In genomic region chr12:120534703-120535655, GRCh38 we compare ENCODE assay signal across 8 cellular contexts. TPM values are rescaled to one million over a fixed set of nuclear protein-coding genes. Genes with fewer than 3 reads are reported as not detected.
DNase-seq lines count a peak whose midpoint lies in the region; ATAC-seq, FAIRE-seq and TF ChIP-seq lines count a peak whose summit lies in the region.

No MANE protein-coding gene starts in this region.

- FAIRE-seq in GM12878 (lab: Jason Lieb, UNC): no peak

- H3K27me3 ChIP-seq in DND-41 (ENCODE audit: insufficient read depth, low read length, poor library complexity) (no peaks in the 10 kb centered on the region), GM12878 (replicated peaks in 1 of 2; ENCODE audit: control insufficient read depth in 2 of 2, insufficient read depth in 2 of 2, low read length in 1 of 2) (no peaks in the 10 kb centered on the region)

- WGBS in GM12878 (ENCODE audit: insufficient coverage, insufficient replicate concordance, low lambda C conversion rate, missing lambda C conversion rate): 1% methylated on average over 52 of the region's 52 CpGs

- H3K4me1 ChIP-seq in DND-41 (ENCODE audit: insufficient read depth, low read length): peaks cover 51% of the 10 kb centered on the region
- H3K4me1 ChIP-seq in GM12878 (ENCODE audit: control insufficient read depth, insufficient read depth, low read length): peaks cover 25% of the 10 kb centered on the region

- H3K9ac ChIP-seq in DND-41 (ENCODE audit: low read depth, low read length) (peak overlapping the region; percentile 80), GM12878 (ENCODE audit: control insufficient read depth, insufficient read depth, low read length) (peak overlapping the region; percentile 84)

- H3K4me3 ChIP-seq in DND-41 (ENCODE audit: low read depth in 1 of 2, low read length in 2 of 2) (peak overlapping the region; percentile 29 to 72), GM12878 (peak overlapping the region; percentile 70)
- H3K4me3 ChIP-seq in Jurkat, Clone E6-1 (ENCODE audit: low read length): peak overlapping the region; percentile 77

- TF ChIP-seq EP300 in GM12878 (IDR thresholded peaks at IDR 0.05; ENCODE audit: borderline replicate concordance in 1 of 2, control insufficient read depth in 1 of 2, low read depth in 2 of 2, low read length in 2 of 2): no peak

- peak; percentile 16; the same call in 1 of the 2 replicates for TF ChIP-seq POLR2A in GM12878 (IDR thresholded peaks at IDR 0.05; ENCODE audit: low read depth, low read length)

- POLR2A ChIA-PET in GM12878 (lab: Charles Lee): interaction anchor here (0.5 to 2.3 kb wide), 9 partner anchors 10 to 470 kb away, joined by 3 to 11 read pairs (median 5); partner anchors contain the start of genes COX6A1, POP5 and SRSF9

- TF ChIP-seq RAD21 in GM12878 (IDR thresholded peaks at IDR 0.05; ENCODE audit: insufficient read depth, low read depth, low read length): no peak

- H3K9me3 ChIP-seq in DND-41 (ENCODE audit: insufficient read depth, low read length, severe bottlenecking) (no peaks in the 10 kb centered on the region), GM12878 (replicated peaks; ENCODE audit: control insufficient read depth, insufficient read depth, low read length) (no peaks in the 10 kb centered on the region)

- H3K36me3 ChIP-seq in DND-41 (ENCODE audit: insufficient read depth, low read length) (peaks cover 36% of the 10 kb centered on the region), GM12878 (ENCODE audit: control insufficient read depth in 2 of 2, insufficient read depth in 2 of 2, low read length in 1 of 2) (peaks cover 2 to 16% of the 10 kb centered on the region in 2 experiments; a peak in 3 of 4 replicates)

- ATAC-seq in DND-41 (ENCODE audit: insufficient read depth, low read depth) (peak; percentile 66), GM21529 (IDR thresholded peaks at IDR 0.05; ENCODE audit: unreplicated experiment) (peak; percentile 34), GM12878 (peak; percentile 73)

- TF ChIP-seq CTCF in DND-41 (IDR thresholded peaks at IDR 0.05; ENCODE audit: borderline replicate concordance, extremely low read depth, low read length, poor library complexity, severe bottlenecking): no peak
- TF ChIP-seq CTCF in GM12878 (IDR thresholded peaks at IDR 0.05 in 2 of 3, conservative IDR thresholded peaks at IDR 0.05 in 1 of 3; ENCODE audit: control insufficient read depth in 2 of 3, extremely low read depth in 1 of 3, insufficient read depth in 1 of 3, low read depth in 3 of 3, low read length in 3 of 3): no peak

- peak; percentile 47 for DNase-seq in DND-41
- no peak for DNase-seq in Jurkat, Clone E6-1 (ENCODE audit: low read depth, low spot score)
- peak; percentile 37 for DNase-seq in T-helper 9 cell
- no peak for DNase-seq in GM12878 (ENCODE audit: low read depth, low spot score)
- peak; percentile 77 for DNase-seq in iPS-NIHi7 (ENCODE audit: extremely low spot score)
- DNase-seq in stimulated activated CD4-positive, alpha-beta T cell treated with anti-CD3 and anti-CD28 coated beads, Interleukin-1b, Interleukin-23, amount 100 ng/mL, for 48 hours: peak; percentile 45
- DNase-seq in SKM-1 treated with dmso at 0.1 percent for 144 hours (lab: John Stamatoyannopoulos, UW; ENCODE audit: unreplicated experiment): no peak

- H3K4me2 ChIP-seq in DND-41 (ENCODE audit: insufficient read depth, low read length) (peak overlapping the region; percentile 64), GM12878 (ENCODE audit: control insufficient read depth, insufficient read depth) (peak overlapping the region; percentile 78)

- H2AFZ ChIP-seq in DND-41 (ENCODE audit: low read depth, low read length) (peak overlapping the region; percentile 91), GM12878 (ENCODE audit: control insufficient read depth, low read depth, low read length) (peak overlapping the region; percentile 64)

- CTCF ChIA-PET in GM12878 (lab: Yijun Ruan, JAX): interaction anchor here (1.0 to 2.0 kb wide), 5 partner anchors 18 to 233 kb away, joined by 3 to 6 read pairs (median 4); partner anchors contain the start of gene SIRT4

- SMC1A ChIA-PET in GM12878 (lab: Charles Lee; ENCODE audit: uncharacterized antibody, unreplicated experiment): interaction anchor here (1.0 to 1.6 kb wide), 2 partner anchors 9 to 47 kb away, joined by 4 to 5 read pairs; partner anchors contain the start of gene POP5

- intact Hi-C loops in GM12878 (cut with micrococcal nuclease; ENCODE audit: unreplicated experiment): loop anchor here (1.0 kb wide), 1 partner anchor 67 kb away; no protein-coding TSS in a partner anchor

- RAD21 ChIA-PET in GM12878 (lab: Charles Lee; ENCODE audit: unreplicated experiment): interaction anchor here (2.4 kb wide), 1 partner anchor 47 kb away, joined by 10 read pairs; the partner anchor contains the start of gene POP5

- BruUV-seq in GM12878 (replicated peaks; lab: Mats Ljungman, UMichigan): no TSS peak

- peaks cover 61% of the 10 kb centered on the region for H3K79me2 ChIP-seq in DND-41 (ENCODE audit: insufficient read depth, low read length)
- H3K79me2 ChIP-seq in GM12878 (ENCODE audit: control insufficient read depth, insufficient read depth, low read length): peaks cover 56% of the 10 kb centered on the region

- in situ Hi-C loops in GM12878 (cut with MboI): no loop called here

- H4K20me1 ChIP-seq in DND-41 (ENCODE audit: insufficient read depth, low read length) (peaks cover 50% of the 10 kb centered on the region), GM12878 (ENCODE audit: control insufficient read depth, insufficient read depth) (peaks cover 5% of the 10 kb centered on the region; the same call in 1 of the 2 replicates)

- H3K27ac ChIP-seq in DND-41 (ENCODE audit: low read length): peak overlapping the region; percentile 83
- H3K27ac ChIP-seq in GM12878 (ENCODE audit: control insufficient read depth, insufficient read depth): peak overlapping the region; percentile 75

RNA-seq across cellular contexts. Expression of gene RNF10, which starts 0.8 kb away (rescaled TPM):
- polyA plus RNA-seq in Jurkat, Clone E6-1 (2012; ENCODE audit: insufficient read depth, insufficient read length): 185 TPM
- 154 and 205 TPM in 2 replicates for total RNA-seq in GM12878 (2013; cell fraction: nucleolus; rRNA removed)
- 39.6 and 48.2 TPM in 2 replicates for total RNA-seq in GM12878 (2014; rRNA removed)
- total RNA-seq in GM12878 (2014; rRNA removed; fragmentation: Illumina TruSeq; extraction: Trizol): 43.9 and 52.5 TPM in 2 replicates
- 118 and 127 TPM in 2 replicates for total RNA-seq in GM12878 (2021)
- polyA plus RNA-seq in GM12878 (2011; ENCODE audit: low read depth): 117 TPM
- polyA plus RNA-seq in GM12878 (2011; rRNA removed): 64.4 and 70.8 TPM in 2 replicates
- polyA plus RNA-seq in GM12878 (2011; cell fraction: cytosol; rRNA removed): 58.1 and 78.0 TPM in 2 replicates
- polyA plus RNA-seq in GM12878 (2011; cell fraction: nucleus; rRNA removed): 78.8 and 95.4 TPM in 2 replicates
- polyA plus RNA-seq in GM12878 (2012): 94.3 and 111 TPM in 2 replicates
- 91.2 and 98.5 TPM in 2 replicates for polyA plus RNA-seq in GM12878 (2014; fragmentation: Illumina TruSeq; extraction: Trizol)
- 10 to 100 TPM; 55.3 to 58.3 TPM for polyA plus RNA-seq in GM12878 (2014; fragmentation: Nextera tagmentation; extraction: Ambion mirVana)
- 56.5 and 57.1 TPM in 2 replicates for polyA plus RNA-seq in GM12878 (2014; rRNA removed)
- 100 to 1,000 TPM; 109 to 116 TPM for polyA plus RNA-seq in GM12878 (2016; fragmentation: Nextera tagmentation; extraction: Ambion mirVana)
- polyA minus RNA-seq in GM12878 (2011; rRNA and poly(A)+ RNA removed): 170 and 195 TPM in 2 replicates
- 47.6 and 72.4 TPM in 2 replicates for polyA minus RNA-seq in GM12878 (2011; cell fraction: cytosol; rRNA and poly(A)+ RNA removed)
- 36.5 and 53.0 TPM in 2 replicates for polyA minus RNA-seq in GM12878 (2011; cell fraction: nucleus; rRNA and poly(A)+ RNA removed)

RNA-seq across cellular contexts. Expression of gene COQ5, which starts 6.0 kb away (rescaled TPM):
- polyA plus RNA-seq in Jurkat, Clone E6-1 (2012; ENCODE audit: insufficient read depth, insufficient read length): 56.8 TPM
- total RNA-seq in GM12878 (2013; cell fraction: nucleolus; rRNA removed): 7.3 and 7.8 TPM in 2 replicates
- total RNA-seq in GM12878 (2014; rRNA removed): 43.2 and 47.8 TPM in 2 replicates
- total RNA-seq in GM12878 (2014; rRNA removed; fragmentation: Illumina TruSeq; extraction: Trizol): 35.6 and 38.6 TPM in 2 replicates
- 30.0 and 32.1 TPM in 2 replicates for total RNA-seq in GM12878 (2021)
- 27.7 TPM for polyA plus RNA-seq in GM12878 (2011; ENCODE audit: low read depth)
- 50.2 and 66.1 TPM in 2 replicates for polyA plus RNA-seq in GM12878 (2011; rRNA removed)
- polyA plus RNA-seq in GM12878 (2011; cell fraction: cytosol; rRNA removed): 21.2 and 24.5 TPM in 2 replicates
- polyA plus RNA-seq in GM12878 (2011; cell fraction: nucleus; rRNA removed): 14.0 and 14.8 TPM in 2 replicates
- polyA plus RNA-seq in GM12878 (2012): 32.5 and 37.3 TPM in 2 replicates
- polyA plus RNA-seq in GM12878 (2014; fragmentation: Illumina TruSeq; extraction: Trizol): 38.0 and 38.1 TPM in 2 replicates
- polyA plus RNA-seq in GM12878 (2014; fragmentation: Nextera tagmentation; extraction: Ambion mirVana): 10 to 100 TPM; 24.8 to 32.8 TPM
- 30.4 and 37.6 TPM in 2 replicates for polyA plus RNA-seq in GM12878 (2014; rRNA removed)
- polyA plus RNA-seq in GM12878 (2016; fragmentation: Nextera tagmentation; extraction: Ambion mirVana): 10 to 100 TPM; 66.1 to 69.3 TPM
- 17.8 and 19.7 TPM in 2 replicates for polyA minus RNA-seq in GM12878 (2011; rRNA and poly(A)+ RNA removed)
- polyA minus RNA-seq in GM12878 (2011; cell fraction: cytosol; rRNA and poly(A)+ RNA removed): 8.3 and 12.7 TPM in 2 replicates
- 3.7 and 6.5 TPM in 2 replicates for polyA minus RNA-seq in GM12878 (2011; cell fraction: nucleus; rRNA and poly(A)+ RNA removed)

RNA-seq across cellular contexts. Expression of gene DYNLL1, which starts 39.1 kb away (rescaled TPM):
- 565 TPM for polyA plus RNA-seq in Jurkat, Clone E6-1 (2012; ENCODE audit: insufficient read depth, insufficient read length)
- 40.6 and 44.1 TPM in 2 replicates for total RNA-seq in GM12878 (2013; cell fraction: nucleolus; rRNA removed)
- total RNA-seq in GM12878 (2014; rRNA removed): 217 and 280 TPM in 2 replicates
- 341 and 355 TPM in 2 replicates for total RNA-seq in GM12878 (2014; rRNA removed; fragmentation: Illumina TruSeq; extraction: Trizol)
- 239 and 249 TPM in 2 replicates for total RNA-seq in GM12878 (2021)
- polyA plus RNA-seq in GM12878 (2011; ENCODE audit: low read depth): 278 TPM
- 366 and 389 TPM in 2 replicates for polyA plus RNA-seq in GM12878 (2011; rRNA removed)
- 326 and 330 TPM in 2 replicates for polyA plus RNA-seq in GM12878 (2011; cell fraction: cytosol; rRNA removed)
- polyA plus RNA-seq in GM12878 (2011; cell fraction: nucleus; rRNA removed): 212 and 217 TPM in 2 replicates
- 234 and 299 TPM in 2 replicates for polyA plus RNA-seq in GM12878 (2012)
- 351 and 393 TPM in 2 replicates for polyA plus RNA-seq in GM12878 (2014; fragmentation: Illumina TruSeq; extraction: Trizol)
- 100 to 1,000 TPM; 744 to 796 TPM for polyA plus RNA-seq in GM12878 (2014; fragmentation: Nextera tagmentation; extraction: Ambion mirVana)
- polyA plus RNA-seq in GM12878 (2014; rRNA removed): 342 and 435 TPM in 2 replicates
- 100 to 1,000 TPM; 586 to 593 TPM for polyA plus RNA-seq in GM12878 (2016; fragmentation: Nextera tagmentation; extraction: Ambion mirVana)
- 73.6 and 113 TPM in 2 replicates for polyA minus RNA-seq in GM12878 (2011; rRNA and poly(A)+ RNA removed)
- polyA minus RNA-seq in GM12878 (2011; cell fraction: cytosol; rRNA and poly(A)+ RNA removed): 63.4 and 68.0 TPM in 2 replicates
- 38.3 and 49.9 TPM in 2 replicates for polyA minus RNA-seq in GM12878 (2011; cell fraction: nucleus; rRNA and poly(A)+ RNA removed)

RNA-seq across cellular contexts. Expression of gene POP5, which starts 46.2 kb away (rescaled TPM):
- polyA plus RNA-seq in Jurkat, Clone E6-1 (2012; ENCODE audit: insufficient read depth, insufficient read length): 116 TPM
- 52.1 and 61.3 TPM in 2 replicates for total RNA-seq in GM12878 (2013; cell fraction: nucleolus; rRNA removed)
- 64.6 and 73.9 TPM in 2 replicates for total RNA-seq in GM12878 (2014; rRNA removed)
- total RNA-seq in GM12878 (2014; rRNA removed; fragmentation: Illumina TruSeq; extraction: Trizol): 50.3 and 51.0 TPM in 2 replicates
- 52.8 and 59.2 TPM in 2 replicates for total RNA-seq in GM12878 (2021)
- 49.5 TPM for polyA plus RNA-seq in GM12878 (2011; ENCODE audit: low read depth)
- polyA plus RNA-seq in GM12878 (2011; rRNA removed): 75.2 and 85.6 TPM in 2 replicates
- 96.7 and 104 TPM in 2 replicates for polyA plus RNA-seq in GM12878 (2011; cell fraction: cytosol; rRNA removed)
- 62.5 and 70.9 TPM in 2 replicates for polyA plus RNA-seq in GM12878 (2011; cell fraction: nucleus; rRNA removed)
- polyA plus RNA-seq in GM12878 (2012): 44.6 and 45.2 TPM in 2 replicates
- polyA plus RNA-seq in GM12878 (2014; fragmentation: Illumina TruSeq; extraction: Trizol): 39.7 and 50.9 TPM in 2 replicates
- polyA plus RNA-seq in GM12878 (2014; fragmentation: Nextera tagmentation; extraction: Ambion mirVana): 100 to 1,000 TPM; 217 to 234 TPM
- 69.0 and 81.8 TPM in 2 replicates for polyA plus RNA-seq in GM12878 (2014; rRNA removed)
- 100 to 1,000 TPM; 138 to 148 TPM for polyA plus RNA-seq in GM12878 (2016; fragmentation: Nextera tagmentation; extraction: Ambion mirVana)
- 44.5 and 53.5 TPM in 2 replicates for polyA minus RNA-seq in GM12878 (2011; rRNA and poly(A)+ RNA removed)
- polyA minus RNA-seq in GM12878 (2011; cell fraction: cytosol; rRNA and poly(A)+ RNA removed): 15.4 and 22.2 TPM in 2 replicates
- polyA minus RNA-seq in GM12878 (2011; cell fraction: nucleus; rRNA and poly(A)+ RNA removed): 23.5 and 41.2 TPM in 2 replicates

Comparison
In these comparisons a context has a peak if more than half of its experiments do, and no peak if none do; other contexts are left out.
1. DNase-seq: peak in DND-41 (single experiment), T-helper 9 cell (single experiment), iPS-NIHi7 (single experiment) and stimulated activated CD4-positive, alpha-beta T cell treated with anti-CD3 and anti-CD28 coated beads, Interleukin-1b, Interleukin-23, amount 100 ng/mL, for 48 hours (single experiment); none in Jurkat, Clone E6-1 (single experiment), GM12878 (single experiment) and SKM-1 treated with dmso at 0.1 percent for 144 hours (single experiment).
2. Peak in every context shown above with its lines, with median percentiles within 50 percentile points of each other: ATAC-seq and H3K4me3 ChIP-seq.